Comparison of ENCODE assay signal across 18 cellular contexts in the genomic region with DNA sequence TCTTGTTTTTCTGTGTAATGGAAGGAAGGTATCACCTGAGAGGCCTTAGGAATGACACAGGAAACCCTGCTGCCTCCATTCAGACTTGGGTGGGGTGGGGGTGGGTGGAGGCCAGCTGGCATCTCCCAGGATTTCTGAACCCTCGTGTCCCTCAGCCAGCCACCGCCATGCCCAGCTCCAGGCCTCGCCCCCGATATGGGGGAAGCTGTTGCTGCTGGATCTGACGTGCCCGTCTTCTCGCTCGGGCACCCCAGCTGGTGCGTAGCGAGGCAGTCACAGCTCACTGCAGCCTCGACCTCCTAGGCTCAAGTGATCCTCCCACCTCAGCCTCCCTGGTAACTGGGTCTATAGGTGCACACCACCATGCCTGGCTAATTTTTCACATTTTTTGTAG.
A peak's percentile ranks its signal among the peaks of the same experiment; 100 is the strongest.
DNase-seq lines count a peak whose midpoint lies in the region; ATAC-seq and TF ChIP-seq lines count a peak whose summit lies in the region.
"Had no signal": no experiment of that assay in that cellular context is flagged by ENCODE, and none has a peak within 500 bp of the region (broad histone marks: within the 10 kb centered on the region; RNA-seq: fewer than 3 reads in every experiment).

No MANE protein-coding gene starts in this region.

- DNase-seq in T-helper 2 cell treated with Interferon-gamma antibody and Interleukin-4, amounts not matched to agents 5 μg/mL and 100 μg/mL, for 36 hours (ENCODE audit: low spot score), result no peak
- DNase-seq in T-helper 2 cell (no peak), CD14-positive monocyte (ENCODE audit: low spot score) (no peak), RKO (ENCODE audit: low spot score) (no peak), NOMO-1 (lab: John Stamatoyannopoulos, UW; ENCODE audit: unreplicated experiment in 2 of 2) (no peak)
- no peak for DNase-seq in CD4-positive, alpha-beta T cell
- DNase-seq in naive thymus-derived CD4-positive, alpha-beta T cell, result no peak
- DNase-seq: 8988T; CD8-positive, alpha-beta memory T cell; DMS79 treated with DMSO at 0.1 percent for 48 hours; GDM1; HCEC 1CT; KBM-7; NCI-H1436 treated with DMSO at 0.1 percent for 48 hours; NCI-H2029 treated with DMSO at 0.1 percent for 48 hours; NCI-H2171 treated with DMSO at 0.1 percent for 48 hours; Peyer's patch had no signal

- H3K4me2 ChIP-seq in OCI-LY1 (ENCODE audit: low read length), result peak overlapping the region; percentile 10; the same call in 1 of the 2 replicates

- no peaks in the 10 kb centered on the region for H3K9me3 Mint-ChIP-seq in T-helper 2 cell treated with Interferon-gamma antibody and Interleukin-4, amounts not matched to agents 5 μg/mL and 100 μg/mL, for 36 hours
- no peaks in the 10 kb centered on the region for H3K9me3 Mint-ChIP-seq in CD4-positive, alpha-beta T cell
- peaks cover 0 to 2% (median 0%) of the 10 kb centered on the region in 11 donors for H3K9me3 Mint-ChIP-seq in naive thymus-derived CD4-positive, alpha-beta T cell
- H3K9me3 Mint-ChIP-seq in CD14-positive monocyte, result peaks cover 0 to 3% (median 0%) of the 10 kb centered on the region in 7 donors
- H3K9me3 Mint-ChIP-seq: CD8-positive, alpha-beta memory T cell had no signal

- no peaks in the 10 kb centered on the region for H3K27me3 Mint-ChIP-seq in T-helper 2 cell treated with Interferon-gamma antibody and Interleukin-4, amounts not matched to agents 5 μg/mL and 100 μg/mL, for 36 hours (ENCODE audit: low read depth)
- no peaks in the 10 kb centered on the region for H3K27me3 Mint-ChIP-seq in CD4-positive, alpha-beta T cell
- no peaks in the 10 kb centered on the region for H3K27me3 Mint-ChIP-seq in naive thymus-derived CD4-positive, alpha-beta T cell
- H3K27me3 Mint-ChIP-seq in CD14-positive monocyte (ENCODE audit: low read depth in 3 of 3), result peaks cover 0 to 3% (median 0%) of the 10 kb centered on the region in 3 donors

- peaks cover 81% of the 10 kb centered on the region for H3K36me3 ChIP-seq in OCI-LY1 (ENCODE audit: insufficient read depth, low read length)
- H3K36me3 ChIP-seq in naive thymus-derived CD4-positive, alpha-beta T cell (ENCODE audit: control insufficient read depth in 2 of 3, insufficient read depth in 3 of 3, low read length in 3 of 3), result no peaks in the 10 kb centered on the region
- H3K36me3 ChIP-seq: Peyer's patch had no signal

- no peaks in the 10 kb centered on the region for H3K9me2 ChIP-seq in OCI-LY1 (ENCODE audit: low read depth, low read length)

- no peaks in the 10 kb centered on the region for H3K27me3 ChIP-seq in CD4-positive, alpha-beta T cell (ENCODE audit: control insufficient read depth, insufficient read depth, low read length)
- no peaks in the 10 kb centered on the region for H3K27me3 ChIP-seq in OCI-LY1 (ENCODE audit: insufficient read depth, low read length)
- no peaks in the 10 kb centered on the region for H3K27me3 ChIP-seq in naive thymus-derived CD4-positive, alpha-beta T cell (ENCODE audit: control insufficient read depth in 2 of 2, insufficient read depth in 2 of 2, low read length in 2 of 2)
- H3K27me3 ChIP-seq: Peyer's patch had no signal

- peaks cover 2% of the 10 kb centered on the region for H3K79me2 ChIP-seq in OCI-LY1 (ENCODE audit: insufficient read depth, low read length)

- intact Hi-C loops in CD4-positive, alpha-beta T cell (cut with DNase I, micrococcal nuclease), result no loop called here
- intact Hi-C loops in naive thymus-derived CD4-positive, alpha-beta T cell (cut with micrococcal nuclease), result no loop called here
- intact Hi-C loops in CD14-positive monocyte (cut with micrococcal nuclease), result no loop called here

- no peak overlapping the region for H2AFZ ChIP-seq in OCI-LY1 (ENCODE audit: low read length)

- H3K4me1 ChIP-seq in OCI-LY1 (ENCODE audit: insufficient read depth, low read length, severe bottlenecking), result peaks cover 82% of the 10 kb centered on the region
- H3K4me1 ChIP-seq in naive thymus-derived CD4-positive, alpha-beta T cell (ENCODE audit: control insufficient read depth in 2 of 2, insufficient read depth in 2 of 2, low read length in 2 of 2), result peaks cover 5 to 46% of the 10 kb centered on the region in 2 donors

- H4K20me1 ChIP-seq in OCI-LY1 (ENCODE audit: insufficient read depth, low read length), result no peaks in the 10 kb centered on the region

- no peak overlapping the region for H3K4me3 ChIP-seq in OCI-LY1 (ENCODE audit: low read depth, low read length, poor library complexity, severe bottlenecking)
- no peak overlapping the region for H3K4me3 ChIP-seq in naive thymus-derived CD4-positive, alpha-beta T cell (ENCODE audit: low read length)
- H3K4me3 ChIP-seq: Peyer's patch had no signal

- no peak for ATAC-seq in CD4-positive, alpha-beta T cell (ENCODE audit: poor library complexity)
- no peak for ATAC-seq in naive thymus-derived CD4-positive, alpha-beta T cell

- no peaks in the 10 kb centered on the region for H3K9me3 ChIP-seq in CD4-positive, alpha-beta T cell (ENCODE audit: control insufficient read depth, low read length)
- H3K9me3 ChIP-seq in OCI-LY1 (ENCODE audit: low read length), result no peaks in the 10 kb centered on the region
- H3K9me3 ChIP-seq in naive thymus-derived CD4-positive, alpha-beta T cell (ENCODE audit: control insufficient read depth in 2 of 3, low read length in 3 of 3), result no peaks in the 10 kb centered on the region
- H3K9me3 ChIP-seq: Peyer's patch had no signal

- no peak for TF ChIP-seq CTCF in CD4-positive, alpha-beta T cell (IDR thresholded peaks at IDR 0.05)
- TF ChIP-seq CTCF in OCI-LY1 (IDR thresholded peaks at IDR 0.05; ENCODE audit: low read length), result no peak
- no peak for TF ChIP-seq CTCF in CD14-positive monocyte (IDR thresholded peaks at IDR 0.05)

- POLR2A ChIA-PET in CD4-positive, alpha-beta T cell (lab: Charles Lee), result interaction anchor here (1.3 kb wide), 1 partner anchor 10 kb away, joined by 4 read pairs; no protein-coding TSS in a partner anchor
- POLR2A ChIA-PET in naive thymus-derived CD4-positive, alpha-beta T cell (lab: Charles Lee), result interaction anchor here (0.9 kb wide), 1 partner anchor 26 kb away, joined by 3 read pairs; no protein-coding TSS in a partner anchor

- peak overlapping the region; percentile 65 for H3K27ac Mint-ChIP-seq in T-helper 2 cell treated with Interferon-gamma antibody and Interleukin-4, amounts not matched to agents 5 μg/mL and 100 μg/mL, for 36 hours
- peak overlapping the region; percentile 64 for H3K27ac Mint-ChIP-seq in CD4-positive, alpha-beta T cell
- peak overlapping the region in 6 of 9 donors; percentile 41 to 98 (median 87) for H3K27ac Mint-ChIP-seq in naive thymus-derived CD4-positive, alpha-beta T cell
- peak overlapping the region in 1 of 7 donors; percentile 22 for H3K27ac Mint-ChIP-seq in CD14-positive monocyte

- peaks cover 56% of the 10 kb centered on the region for H3K4me1 Mint-ChIP-seq in T-helper 2 cell treated with Interferon-gamma antibody and Interleukin-4, amounts not matched to agents 5 μg/mL and 100 μg/mL, for 36 hours (ENCODE audit: low read depth)
- H3K4me1 Mint-ChIP-seq in CD4-positive, alpha-beta T cell (ENCODE audit: low read depth), result peaks cover 75% of the 10 kb centered on the region
- H3K4me1 Mint-ChIP-seq in naive thymus-derived CD4-positive, alpha-beta T cell, result peaks cover 49 to 91% (median 80%) of the 10 kb centered on the region in 7 donors
- peaks cover 24% of the 10 kb centered on the region for H3K4me1 Mint-ChIP-seq in CD14-positive monocyte

- H3K4me3 Mint-ChIP-seq in T-helper 2 cell treated with Interferon-gamma antibody and Interleukin-4, amounts not matched to agents 5 μg/mL and 100 μg/mL, for 36 hours, result no peak overlapping the region
- H3K4me3 Mint-ChIP-seq in CD4-positive, alpha-beta T cell, result no peak overlapping the region
- peak overlapping the region in 2 of 10 donors; percentile 29 to 37 for H3K4me3 Mint-ChIP-seq in naive thymus-derived CD4-positive, alpha-beta T cell
- no peak overlapping the region for H3K4me3 Mint-ChIP-seq in CD14-positive monocyte
- H3K4me3 Mint-ChIP-seq: CD8-positive, alpha-beta memory T cell had no signal

- H3K36me3 Mint-ChIP-seq in T-helper 2 cell treated with Interferon-gamma antibody and Interleukin-4, amounts not matched to agents 5 μg/mL and 100 μg/mL, for 36 hours (ENCODE audit: low read depth), result peaks cover 43% of the 10 kb centered on the region
- H3K36me3 Mint-ChIP-seq in CD4-positive, alpha-beta T cell (ENCODE audit: low read depth), result peaks cover 34% of the 10 kb centered on the region
- H3K36me3 Mint-ChIP-seq in naive thymus-derived CD4-positive, alpha-beta T cell, result peaks cover 5 to 38% (median 15%) of the 10 kb centered on the region in 5 donors
- H3K36me3 Mint-ChIP-seq in CD14-positive monocyte, result peaks cover 25 to 36% of the 10 kb centered on the region in 2 donors

- H3F3A ChIP-seq in OCI-LY1 (ENCODE audit: insufficient read depth, low read length), result 0 out of 2 replicates have a peak, but pooled peaks cover 3% of the 10 kb centered on the region

- no peak overlapping the region for H3K27ac ChIP-seq in CD4-positive, alpha-beta T cell (ENCODE audit: low read depth, low read length)
- peak overlapping the region; percentile 96 for H3K27ac ChIP-seq in OCI-LY1 (ENCODE audit: low read depth, low read length, poor library complexity, severe bottlenecking)
- H3K27ac ChIP-seq in naive thymus-derived CD4-positive, alpha-beta T cell (ENCODE audit: low read depth, low read length), result no peak overlapping the region
- H3K27ac ChIP-seq: Peyer's patch had no signal

- H3K9ac ChIP-seq in OCI-LY1 (ENCODE audit: low read length), result no peak overlapping the region; the same call in 1 of the 2 replicates

- CTCF ChIA-PET in CD4-positive, alpha-beta T cell (lab: Charles Lee), result no interaction called here
- CTCF ChIA-PET in naive thymus-derived CD4-positive, alpha-beta T cell (lab: Charles Lee), result interaction anchor here (1.0 to 2.1 kb wide), 3 partner anchors 10 to 196 kb away, joined by 3 to 5 read pairs (median 4); no protein-coding TSS in a partner anchor
